Comparison of ENCODE assay signal across 24 cellular contexts in genomic region chr7:117188949-117189348, GRCh38.
DNase-seq lines count a peak whose midpoint lies in the region; ATAC-seq, FAIRE-seq and TF ChIP-seq lines count a peak whose summit lies in the region.
"Had no signal": no experiment of that assay in that cellular context is flagged by ENCODE, and none has a peak within 500 bp of the region (broad histone marks: within the 10 kb centered on the region; RNA-seq: fewer than 3 reads in every experiment).

No MANE protein-coding gene starts in this region.

- H2AFZ ChIP-seq in astrocyte (ENCODE audit: low read depth, low read length): no peak overlapping the region

- H3K9me3 ChIP-seq in cardiac muscle cell (ENCODE audit: low read depth): no peaks in the 10 kb centered on the region
- no peaks in the 10 kb centered on the region for H3K9me3 ChIP-seq in astrocyte (ENCODE audit: insufficient read depth, low read depth, low read length)
- H3K9me3 ChIP-seq: Peyer's patch, SJSA1 had no signal

- FAIRE-seq in astrocyte (lab: Jason Lieb, UNC) (no peak), islet of Langerhans (lab: Jason Lieb, UNC) (peak; percentile 58)
- FAIRE-seq: HepG2 had no signal

- H3K36me3 ChIP-seq in cardiac muscle cell: peaks cover 33% of the 10 kb centered on the region
- peaks cover 6% of the 10 kb centered on the region for H3K36me3 ChIP-seq in astrocyte (ENCODE audit: insufficient read depth, low read length)

- ATAC-seq in GM21619 (IDR thresholded peaks at IDR 0.05; ENCODE audit: unreplicated experiment): no peak
- ATAC-seq: CD8-positive, alpha-beta T cell; HepG2 had no signal

- no peak overlapping the region for H3K4me3 Mint-ChIP-seq in astrocyte (ENCODE audit: unreplicated experiment)
- H3K4me3 Mint-ChIP-seq: CD8-positive, alpha-beta T cell had no signal

- H3K4me1 ChIP-seq in cardiac muscle cell (ENCODE audit: low read depth) (peaks cover 17% of the 10 kb centered on the region), astrocyte (ENCODE audit: insufficient read depth, low read length) (peaks cover 9% of the 10 kb centered on the region)
- H3K4me1 ChIP-seq: Peyer's patch had no signal

- no peaks in the 10 kb centered on the region for H3K9me3 Mint-ChIP-seq in astrocyte (ENCODE audit: unreplicated experiment)
- H3K9me3 Mint-ChIP-seq: CD8-positive, alpha-beta T cell had no signal

- no peaks in the 10 kb centered on the region for H3K27me3 Mint-ChIP-seq in astrocyte (ENCODE audit: low read depth, unreplicated experiment)

- DNase-seq in cardiac muscle cell (ENCODE audit: low read depth in 1 of 2, low spot score in 1 of 2) (no peak), cardiac septum (ENCODE audit: low spot score) (no peak), astrocyte (ENCODE audit: low read depth) (peak; percentile 21), NCI-H510A treated with DMSO at 0.1 percent for 48 hours (lab: John Stamatoyannopoulos, UW) (no peak), NCI-H187 (lab: John Stamatoyannopoulos, UW) (no peak)
- DNase-seq: 8988T; AML-193; C1 segment of cervical spinal cord; Calu3; CD8-positive, alpha-beta T cell; GF-D8; H7; KG1; NCI-H1092 treated with DMSO at 0.1 percent for 48 hours; NCI-H1436 treated with DMSO at 0.1 percent for 48 hours; NCI-H2029 treated with DMSO at 0.1 percent for 48 hours; NCI-H2171; NCI-H526; Peyer's patch had no signal

- H3K27me3 ChIP-seq in cardiac muscle cell (no peaks in the 10 kb centered on the region), astrocyte (ENCODE audit: insufficient read depth, low read length) (no peaks in the 10 kb centered on the region)
- H3K27me3 ChIP-seq: Peyer's patch, SJSA1 had no signal

- H3K4me3 ChIP-seq in cardiac muscle cell (no peak overlapping the region), astrocyte (ENCODE audit: insufficient read depth, low read depth, low read length) (no peak overlapping the region)
- H3K4me3 ChIP-seq: Peyer's patch, SJSA1 had no signal

- intact Hi-C loops in cardiac septum (cut with DNase I): no loop called here

- no peak for TF ChIP-seq CTCF in cardiac muscle cell (IDR thresholded peaks at IDR 0.05; ENCODE audit: low read depth, low read length)
- TF ChIP-seq CTCF in astrocyte (IDR thresholded peaks at IDR 0.05; ENCODE audit: insufficient read depth, low read depth, low read length): no peak

- H3K27ac ChIP-seq in cardiac muscle cell (peak overlapping the region; percentile 24), astrocyte (ENCODE audit: low read depth, low read length) (no peak overlapping the region)
- H3K27ac ChIP-seq: HL-60, Peyer's patch, SJSA1 had no signal

- no peaks in the 10 kb centered on the region for H4K20me1 ChIP-seq in astrocyte (ENCODE audit: insufficient read depth, low read length)

- no peak overlapping the region for H3K4me2 ChIP-seq in astrocyte (ENCODE audit: low read length)

- no peaks in the 10 kb centered on the region for H3K79me2 ChIP-seq in astrocyte (ENCODE audit: insufficient read depth, low read length)

- H3K36me3 Mint-ChIP-seq in astrocyte (ENCODE audit: low read depth, unreplicated experiment): peaks cover 14% of the 10 kb centered on the region

- no peak overlapping the region for H3K27ac Mint-ChIP-seq in astrocyte (ENCODE audit: unreplicated experiment)
- H3K27ac Mint-ChIP-seq: CD8-positive, alpha-beta T cell had no signal

- peaks cover 10% of the 10 kb centered on the region for H3K4me1 Mint-ChIP-seq in astrocyte (ENCODE audit: low read depth, unreplicated experiment)

- no peak overlapping the region for H3K9ac ChIP-seq in astrocyte (ENCODE audit: low read length)
